Comparison of ENCODE assay signal across 12 cellular contexts in genomic region chr9:93111371-93112115, GRCh38. TPM values are rescaled to one million over a fixed set of nuclear protein-coding genes. Genes with fewer than 3 reads are reported as not detected.
DNase-seq lines count a peak whose midpoint lies in the region; ATAC-seq, FAIRE-seq and TF ChIP-seq lines count a peak whose summit lies in the region.
"Had no signal": no experiment of that assay in that cellular context is flagged by ENCODE, and none has a peak within 500 bp of the region (broad histone marks: within the 10 kb centered on the region; RNA-seq: fewer than 3 reads in every experiment).

No MANE protein-coding gene starts in this region.

- TF ChIP-seq CTCF in kidney (IDR thresholded peaks at IDR 0.05; ENCODE audit: borderline replicate concordance, extremely low read depth, insufficient read depth) (no peak), upper lobe of left lung (IDR thresholded peaks at IDR 0.05) (no peak)

- peak; percentile 49 for DNase-seq in activated effector memory CD4-positive, alpha-beta T cell treated with anti-CD3 and anti-CD28 coated beads, Interleukin-2, amount 50 U/mL, for 16 hours
- DNase-seq in activated effector memory CD4-positive, alpha-beta T cell treated with Interleukin-2 at 50 U/mL for 16 hours: no peak
- DNase-seq in T1000 (lab: John Stamatoyannopoulos, UW) (peak; percentile 82), kidney (peak; percentile 74), upper lobe of left lung (peak; percentile 56 to 75), NCI-H526 treated with DMSO at 0.1 percent for 48 hours (lab: John Stamatoyannopoulos, UW) (no peak)
- DNase-seq: NCI-H2029 treated with DMSO at 0.1 percent for 48 hours; stimulated activated CD4-positive, alpha-beta T cell treated with anti-CD3 and anti-CD28 coated beads, Interleukin-12 subunit alpha, Interleukin-12 subunit beta, amount 100 ng/mL, for 4 hours; T-helper 9 cell had no signal

- no peaks in the 10 kb centered on the region for H3K9me3 ChIP-seq in kidney (ENCODE audit: control insufficient read depth in 1 of 2, low read length in 2 of 2)
- H3K9me3 ChIP-seq in upper lobe of left lung: no peaks in the 10 kb centered on the region

- peaks cover 0 to 8% of the 10 kb centered on the region in 2 donors for H3K36me3 ChIP-seq in kidney (ENCODE audit: control insufficient read depth in 1 of 2, insufficient read depth in 2 of 2, low read length in 2 of 2)
- H3K36me3 ChIP-seq in upper lobe of left lung: peaks cover 3 to 60% (median 31%) of the 10 kb centered on the region in 4 donors

- H3K27me3 ChIP-seq in upper lobe of left lung: no peaks in the 10 kb centered on the region

- TF ChIP-seq POLR2A in upper lobe of left lung (IDR thresholded peaks at IDR 0.05): no peak

- WGBS in upper lobe of left lung, 2 donors: 83% methylated on average over 9 to 18 of the region's 18 CpGs

- no peak for FAIRE-seq in kidney (lab: Jason Lieb, UNC)

- no peak for TF ChIP-seq EP300 in upper lobe of left lung (IDR thresholded peaks at IDR 0.05)

- H3K27ac ChIP-seq in kidney (ENCODE audit: low read depth in 2 of 2, low read length in 2 of 2) (no peak overlapping the region), upper lobe of left lung (peak overlapping the region; percentile 46 to 95 (median 74))

- ATAC-seq in upper lobe of left lung (ENCODE audit: low FRiP score in 2 of 2): no peak
- no peak for ATAC-seq in HG03378 (IDR thresholded peaks at IDR 0.05; ENCODE audit: unreplicated experiment)
- ATAC-seq in GM19455 (IDR thresholded peaks at IDR 0.05; ENCODE audit: unreplicated experiment): no peak
- ATAC-seq: esophagus mucosa had no signal

- intact Hi-C loops in kidney (cut with DNase I): no loop called here

- no peak overlapping the region for H3K9ac ChIP-seq in kidney (ENCODE audit: low read length in 2 of 2)

- H3K4me3 ChIP-seq in kidney (ENCODE audit: low read length in 2 of 2) (no peak overlapping the region), upper lobe of left lung (no peak overlapping the region)

- H3K4me1 ChIP-seq in kidney (ENCODE audit: control insufficient read depth in 1 of 2, insufficient read depth in 1 of 2, low read depth in 1 of 2, low read length in 2 of 2) (peaks cover 8% of the 10 kb centered on the region in 2 donors), upper lobe of left lung (peaks cover 23 to 40% (median 32%) of the 10 kb centered on the region in 4 donors)

RNA-seq across cellular contexts. Expression of gene CARD19, which starts 15.5 kb away (rescaled TPM):
- 44.5 TPM for total RNA-seq in kidney
- 49.3 TPM for polyA plus RNA-seq in kidney (ENCODE audit: insufficient read depth, low read depth, low replicate concordance)
- 10 to 100 TPM; 34.7 to 92.3 (median 41.7) TPM for total RNA-seq in upper lobe of left lung

RNA-seq across cellular contexts. Expression of gene NINJ1, which starts 22.5 kb away (rescaled TPM):
- total RNA-seq in kidney (56.3 TPM), upper lobe of left lung (10 to 100 TPM; 35.6 to 83.9 (median 56.8) TPM)
- 149 TPM for polyA plus RNA-seq in kidney (ENCODE audit: insufficient read depth, low read depth, low replicate concordance)

RNA-seq across cellular contexts. Expression of gene SUSD3, which starts 53.0 kb away (rescaled TPM):
- 12.2 TPM for total RNA-seq in kidney
- 34.6 TPM for polyA plus RNA-seq in kidney (ENCODE audit: insufficient read depth, low read depth, low replicate concordance)
- total RNA-seq in upper lobe of left lung: 10 to 100 TPM in 1 of 6 donors, 1 to 10 TPM in 5; 3.9 to 17.8 (median 5.2) TPM

Comparison
In these comparisons a context has a peak if more than half of its experiments do, and no peak if none do; other contexts are left out.
1. DNase-seq: peak in activated effector memory CD4-positive, alpha-beta T cell treated with anti-CD3 and anti-CD28 coated beads, Interleukin-2, amount 50 U/mL, for 16 hours (single experiment), T1000 (single experiment), kidney (single experiment) and upper lobe of left lung (2 of 2); none in activated effector memory CD4-positive, alpha-beta T cell treated with Interleukin-2 at 50 U/mL for 16 hours (single experiment) and NCI-H526 treated with DMSO at 0.1 percent for 48 hours (single experiment).
2. H3K27ac ChIP-seq: peak in upper lobe of left lung (4 of 4); none in kidney (0 of 2).